In genomic region chr7:151755131-151755787, GRCh38 we compare ENCODE assay signal across 10 cellular contexts.
DNase-seq lines count a peak whose midpoint lies in the region; ATAC-seq, FAIRE-seq and TF ChIP-seq lines count a peak whose summit lies in the region.
"Had no signal": no experiment of that assay in that cellular context is flagged by ENCODE, and none has a peak within 500 bp of the region (broad histone marks: within the 10 kb centered on the region; RNA-seq: fewer than 3 reads in every experiment).

No MANE protein-coding gene starts in this region.

- H3K9ac ChIP-seq in rectal smooth muscle tissue (ENCODE audit: low read length): no peak overlapping the region

- no peaks in the 10 kb centered on the region for H3K9me3 Mint-ChIP-seq in Caco-2 (ENCODE audit: unreplicated experiment)
- H3K9me3 Mint-ChIP-seq: activated naive CD4-positive, alpha-beta T cell treated with anti-CD3 and anti-CD28 coated beads, Interleukin-2, amount 50 U/mL, for 24 hours had no signal

- DNase-seq in Caco-2 (no peak), RWPE2 (ENCODE audit: low spot score) (no peak), foreskin fibroblast (peak; percentile 57 to 63), foreskin melanocyte (no peak), GM12892 (ENCODE audit: insufficient read length) (no peak), cerebellar nuclear complex (lab: John Stamatoyannopoulos, UW) (no peak)
- DNase-seq: NCI-H1092 treated with DMSO at 0.1 percent for 48 hours had no signal

- ATAC-seq in RWPE2 (ENCODE audit: low read depth) (no peak), GM18520 (IDR thresholded peaks at IDR 0.05; ENCODE audit: unreplicated experiment) (no peak)

- POLR2A ChIA-PET in Caco-2 (lab: Charles Lee): no interaction called here

- H3K27me3 Mint-ChIP-seq in Caco-2 (ENCODE audit: insufficient read depth, unreplicated experiment): no peaks in the 10 kb centered on the region
- H3K27me3 Mint-ChIP-seq: activated naive CD4-positive, alpha-beta T cell treated with anti-CD3 and anti-CD28 coated beads, Interleukin-2, amount 50 U/mL, for 24 hours had no signal

- no peaks in the 10 kb centered on the region for H3K36me3 Mint-ChIP-seq in Caco-2 (ENCODE audit: insufficient read depth, unreplicated experiment)

- no peak for FAIRE-seq in GM12892 (lab: Jason Lieb, UNC)

- no peak overlapping the region for H3K4me3 ChIP-seq in Caco-2 (ENCODE audit: low read depth, low read length)
- no peak overlapping the region for H3K4me3 ChIP-seq in RWPE2 (ENCODE audit: severe bottlenecking)
- H3K4me3 ChIP-seq in foreskin fibroblast (ENCODE audit: low read depth in 1 of 2, low read length in 2 of 2): no peak overlapping the region
- no peak overlapping the region for H3K4me3 ChIP-seq in rectal smooth muscle tissue (ENCODE audit: low read length)

- peaks cover 25% of the 10 kb centered on the region for H3K4me1 Mint-ChIP-seq in Caco-2 (ENCODE audit: low read depth, unreplicated experiment)

- intact Hi-C loops in Caco-2 (cut with micrococcal nuclease; ENCODE audit: unreplicated experiment): loop anchor here (2.0 kb wide), 1 partner anchor 58 kb away; no protein-coding TSS in a partner anchor

- no peaks in the 10 kb centered on the region for H3K9me3 ChIP-seq in Caco-2
- no peaks in the 10 kb centered on the region for H3K9me3 ChIP-seq in RWPE2 (ENCODE audit: severe bottlenecking)

- H3K36me3 ChIP-seq in Caco-2 (ENCODE audit: control insufficient read depth, insufficient read depth, low read length) (no peaks in the 10 kb centered on the region), RWPE2 (ENCODE audit: low read depth) (no peaks in the 10 kb centered on the region), rectal smooth muscle tissue (ENCODE audit: control insufficient read depth, insufficient read depth, low read length) (no peaks in the 10 kb centered on the region)

- H3K4me1 ChIP-seq in Caco-2 (peaks cover 19% of the 10 kb centered on the region), RWPE2 (ENCODE audit: insufficient read depth, poor library complexity, severe bottlenecking) (peaks cover 18% of the 10 kb centered on the region), rectal smooth muscle tissue (ENCODE audit: control insufficient read depth, insufficient read depth, low read length) (peaks cover 49% of the 10 kb centered on the region)

- H3K27me3 ChIP-seq in Caco-2 (replicated peaks; ENCODE audit: control insufficient read depth, insufficient read depth, low read length) (no peaks in the 10 kb centered on the region), RWPE2 (ENCODE audit: insufficient read depth, poor library complexity, severe bottlenecking) (no peaks in the 10 kb centered on the region), rectal smooth muscle tissue (ENCODE audit: control insufficient read depth, insufficient read depth, low read length) (no peaks in the 10 kb centered on the region)

- BruUV-seq in Caco-2 (replicated peaks; lab: Mats Ljungman, UMichigan): no TSS peak

- CTCF ChIA-PET in Caco-2 (lab: Charles Lee): no interaction called here

- TF ChIP-seq CTCF in Caco-2 (IDR thresholded peaks at IDR 0.05; ENCODE audit: insufficient read depth in 1 of 2, low read depth in 1 of 2, low read length in 1 of 2, severe bottlenecking in 1 of 2, unreplicated experiment in 1 of 2) (no peak), RWPE2 (IDR thresholded peaks at IDR 0.05; ENCODE audit: poor library complexity, severe bottlenecking) (no peak), foreskin fibroblast (IDR thresholded peaks at IDR 0.05; ENCODE audit: low read depth, low read length) (no peak)

- H3K4me3 Mint-ChIP-seq in Caco-2 (ENCODE audit: unreplicated experiment): no peak overlapping the region

- no peak for TF ChIP-seq POLR2A in GM12892 (IDR thresholded peaks at IDR 0.05; ENCODE audit: low read depth, low read length)

- H3K27ac Mint-ChIP-seq in Caco-2 (ENCODE audit: unreplicated experiment): peak overlapping the region; percentile 77

- H3K27ac ChIP-seq in RWPE2 (ENCODE audit: poor library complexity, severe bottlenecking) (peak overlapping the region; percentile 79), rectal smooth muscle tissue (ENCODE audit: low read depth, low read length) (peak overlapping the region; percentile 63)

Comparison
In these comparisons a context has a peak if more than half of its experiments do, and no peak if none do; other contexts are left out.
1. DNase-seq: peak in foreskin fibroblast (2 of 2); none in Caco-2 (0 of 2), RWPE2 (single experiment), foreskin melanocyte (single experiment), GM12892 (single experiment) and cerebellar nuclear complex (0 of 2).